12 cellular contexts compared by ENCODE assay signal in genomic region chr15:66291816-66292215, GRCh38. TPM values are rescaled to one million over a fixed set of nuclear protein-coding genes. Genes with fewer than 3 reads are reported as not detected.
DNase-seq lines count a peak whose midpoint lies in the region; TF ChIP-seq lines count a peak whose summit lies in the region.
"Had no signal": no experiment of that assay in that cellular context is flagged by ENCODE, and none has a peak within 500 bp of the region (broad histone marks: within the 10 kb centered on the region; RNA-seq: fewer than 3 reads in every experiment).

No MANE protein-coding gene starts in this region.

- intact Hi-C loops in MCF 10A (cut with micrococcal nuclease): loop anchor here (5.0 kb wide), 1 partner anchor 95 kb away; the partner anchor contains the start of gene MAP2K1
- intact Hi-C loops in breast epithelium (cut with DNase I; ENCODE audit: low total_unique reads): no loop called here

- H4K91ac ChIP-seq in neuronal stem cell (ENCODE audit: low read depth, low read length, poor library complexity): no peak overlapping the region

- DNase-seq in MCF 10A (ENCODE audit: unreplicated experiment): no peak
- no peak for DNase-seq in breast epithelium (ENCODE audit: low spot score in 2 of 2)
- peak; percentile 35 for DNase-seq in kidney tubule cell (ENCODE audit: low spot score)
- DNase-seq in type B pancreatic cell (ENCODE audit: extremely low spot score, unreplicated experiment): no peak
- DNase-seq in NCI-H2081 treated with DMSO at 0.1 percent for 48 hours (lab: John Stamatoyannopoulos, UW): no peak
- DNase-seq in neuronal stem cell (ENCODE audit: low spot score): no peak
- no peak for DNase-seq in GOT3 (lab: John Stamatoyannopoulos, UW)
- DNase-seq: cerebellar nuclear complex, T1000, thyroid gland had no signal

- no peak overlapping the region for H2AK5ac ChIP-seq in neuronal stem cell (ENCODE audit: low read depth, low read length)

- no peak overlapping the region for H3K23ac ChIP-seq in neuronal stem cell (ENCODE audit: low read depth, low read length, poor library complexity)

- peaks cover 28% of the 10 kb centered on the region for H3K79me2 ChIP-seq in OCI-LY1 (ENCODE audit: insufficient read depth, low read length)

- no TSS peak for BruUV-seq in MCF 10A (replicated peaks; lab: Mats Ljungman, UMichigan)

- no peaks in the 10 kb centered on the region for H3K79me1 ChIP-seq in neuronal stem cell (ENCODE audit: low read depth, low read length)

- H3K27ac ChIP-seq in breast epithelium: no peak overlapping the region
- H3K27ac ChIP-seq in OCI-LY1 (ENCODE audit: low read depth, low read length, poor library complexity, severe bottlenecking): peak overlapping the region; percentile 92
- no peak overlapping the region for H3K27ac ChIP-seq in neuronal stem cell (replicated peaks; ENCODE audit: low read length)

- H3K27ac Mint-ChIP-seq in MCF 10A (ENCODE audit: low read depth, unreplicated experiment) (peak overlapping the region; percentile 75), type B pancreatic cell (no peak overlapping the region)

- H3K4me3 ChIP-seq in breast epithelium: no peak overlapping the region
- peak overlapping the region; percentile 76 for H3K4me3 ChIP-seq in OCI-LY1 (ENCODE audit: low read depth, low read length, poor library complexity, severe bottlenecking)
- no peak overlapping the region for H3K4me3 ChIP-seq in neuronal stem cell (ENCODE audit: low read length in 2 of 2)
- H3K4me3 ChIP-seq: thyroid gland had no signal

- H3K9me3 Mint-ChIP-seq in MCF 10A (ENCODE audit: unreplicated experiment) (no peaks in the 10 kb centered on the region), type B pancreatic cell (no peaks in the 10 kb centered on the region)
- H3K9me3 Mint-ChIP-seq: CD14-positive monocyte had no signal

- no peak overlapping the region for H2BK120ac ChIP-seq in neuronal stem cell (ENCODE audit: low read depth, low read length)

- peak overlapping the region; percentile 83 for H3K4me2 ChIP-seq in OCI-LY1 (ENCODE audit: low read length)
- no peak overlapping the region for H3K4me2 ChIP-seq in neuronal stem cell (ENCODE audit: insufficient read depth, low read length, poor library complexity, severe bottlenecking)

- H3K4me1 Mint-ChIP-seq in MCF 10A (ENCODE audit: insufficient read depth, unreplicated experiment): peaks cover 11% of the 10 kb centered on the region
- peaks cover 33% of the 10 kb centered on the region for H3K4me1 Mint-ChIP-seq in type B pancreatic cell (ENCODE audit: unreplicated experiment)

- H2AFZ ChIP-seq in OCI-LY1 (ENCODE audit: low read length) (no peak overlapping the region), neuronal stem cell (ENCODE audit: low read length) (no peak overlapping the region)

- no peak overlapping the region for H2BK12ac ChIP-seq in neuronal stem cell (ENCODE audit: low read length)

- POLR2A ChIA-PET in MCF 10A (lab: Yijun Ruan, JAX): interaction anchor here (0.7 to 3.5 kb wide), 9 partner anchors 10 to 1249 kb away, joined by 3 to 12 read pairs (median 3); partner anchors contain the start of genes DENND4A, INTS14, RAB11A and SNAPC5

- H3K36me3 Mint-ChIP-seq in MCF 10A (ENCODE audit: insufficient read depth, unreplicated experiment): peaks cover 9% of the 10 kb centered on the region
- H3K36me3 Mint-ChIP-seq in type B pancreatic cell: peaks cover 3% of the 10 kb centered on the region

- peaks cover 0 to 7% of the 10 kb centered on the region in 2 donors for H3K4me1 ChIP-seq in breast epithelium
- peaks cover 78% of the 10 kb centered on the region for H3K4me1 ChIP-seq in OCI-LY1 (ENCODE audit: insufficient read depth, low read length, severe bottlenecking)
- peaks cover 4 to 12% of the 10 kb centered on the region in 2 donors for H3K4me1 ChIP-seq in neuronal stem cell (ENCODE audit: control insufficient read depth in 2 of 2, insufficient read depth in 1 of 2, low read depth in 1 of 2, low read length in 2 of 2)

- H3K9me2 ChIP-seq in OCI-LY1 (ENCODE audit: low read depth, low read length): no peaks in the 10 kb centered on the region

- TF ChIP-seq CTCF in MCF 10A (IDR thresholded peaks at IDR 0.05; ENCODE audit: unreplicated experiment): no peak
- no peak for TF ChIP-seq CTCF in breast epithelium (IDR thresholded peaks at IDR 0.05)
- no peak for TF ChIP-seq CTCF in OCI-LY1 (IDR thresholded peaks at IDR 0.05; ENCODE audit: low read length)
- no peak for TF ChIP-seq CTCF in type B pancreatic cell (conservative IDR thresholded peaks at IDR 0.05)

- peak overlapping the region; percentile 83 for H3K4me3 Mint-ChIP-seq in MCF 10A (ENCODE audit: unreplicated experiment)
- H3K4me3 Mint-ChIP-seq in type B pancreatic cell: peak overlapping the region; percentile 87

- whole genome bisulfite sequencing in neuronal stem cell (ENCODE audit: extremely low coverage in 2 of 2, insufficient read length in 2 of 2, insufficient replicate concordance in 1 of 2), 2 donors: no CpG with 5 or more reads among the region's 3 CpGs

- H4K20me1 ChIP-seq in OCI-LY1 (ENCODE audit: insufficient read depth, low read length): no peaks in the 10 kb centered on the region

- no peaks in the 10 kb centered on the region for H3K36me3 ChIP-seq in breast epithelium
- peaks cover 13% of the 10 kb centered on the region; the same call in 1 of the 2 replicates for H3K36me3 ChIP-seq in OCI-LY1 (ENCODE audit: insufficient read depth, low read length)
- peaks cover 0 to 16% of the 10 kb centered on the region in 2 donors for H3K36me3 ChIP-seq in neuronal stem cell (replicated peaks in 1 of 2; ENCODE audit: control insufficient read depth in 2 of 2, insufficient read depth in 2 of 2, low read length in 2 of 2)
- H3K36me3 ChIP-seq: thyroid gland had no signal

- H3K4ac ChIP-seq in neuronal stem cell (ENCODE audit: low read length): no peak overlapping the region

- no peak for TF ChIP-seq POLR2A in breast epithelium (IDR thresholded peaks at IDR 0.05)

- H3K18ac ChIP-seq in neuronal stem cell (ENCODE audit: low read length): no peak overlapping the region

- H3K27me3 Mint-ChIP-seq in MCF 10A (ENCODE audit: insufficient read depth, unreplicated experiment) (no peaks in the 10 kb centered on the region), type B pancreatic cell (no peaks in the 10 kb centered on the region)

- H3K9me3 ChIP-seq in breast epithelium (no peaks in the 10 kb centered on the region), OCI-LY1 (ENCODE audit: low read length) (no peaks in the 10 kb centered on the region), neuronal stem cell (replicated peaks in 1 of 2; ENCODE audit: control insufficient read depth in 2 of 2, insufficient read depth in 1 of 2, low read depth in 1 of 2, low read length in 2 of 2) (no peaks in the 10 kb centered on the region)
- H3K9me3 ChIP-seq: thyroid gland had no signal

- no peak overlapping the region for H4K8ac ChIP-seq in neuronal stem cell (ENCODE audit: low read depth, low read length)

- H2BK5ac ChIP-seq in neuronal stem cell (ENCODE audit: low read length): no peak overlapping the region

- H3K27me3 ChIP-seq in breast epithelium (no peaks in the 10 kb centered on the region), OCI-LY1 (ENCODE audit: insufficient read depth, low read length) (no peaks in the 10 kb centered on the region), neuronal stem cell (ENCODE audit: control insufficient read depth in 3 of 3, insufficient read depth in 3 of 3, low read depth in 1 of 3, low read length in 3 of 3) (peaks cover 0 to 2% (median 0%) of the 10 kb centered on the region in 3 experiments)
- H3K27me3 ChIP-seq: thyroid gland had no signal

- CTCF ChIA-PET in MCF 10A (lab: Yijun Ruan, JAX): interaction anchor here (2.3 kb wide), 1 partner anchor 207 kb away, joined by 5 read pairs; no protein-coding TSS in a partner anchor

- H3K9ac ChIP-seq in OCI-LY1 (ENCODE audit: low read length) (peak overlapping the region; percentile 88), neuronal stem cell (ENCODE audit: low read depth, low read length, poor library complexity) (no peak overlapping the region)

- H2BK15ac ChIP-seq in neuronal stem cell (ENCODE audit: low read length): no peak overlapping the region

- H3K14ac ChIP-seq in neuronal stem cell (ENCODE audit: low read length): no peak overlapping the region

- H3F3A ChIP-seq in OCI-LY1 (ENCODE audit: insufficient read depth, low read length): peaks cover 7% of the 10 kb centered on the region; the same call in 1 of the 2 replicates

RNA-seq across cellular contexts. Expression of gene DIS3L, which starts 1.6 kb away (rescaled TPM):
- total RNA-seq in MCF 10A (2022) (35.6 and 42.8 TPM in 2 replicates), breast epithelium (10 to 100 TPM; 37.0 to 46.4 (median 43.2) TPM), type B pancreatic cell (ENCODE audit: low replicate concordance) (21.6 and 37.7 TPM in 2 replicates)
- polyA plus RNA-seq in neuronal stem cell (2013, experiment 1 of 2): 7.7 TPM
- polyA plus RNA-seq in neuronal stem cell (2013, experiment 2 of 2): 7.9 TPM

RNA-seq across cellular contexts. Expression of gene MEGF11, which starts 38.3 kb away (rescaled TPM):
- 0.09 and 0.39 TPM in 2 replicates for total RNA-seq in MCF 10A (2022)
- total RNA-seq in breast epithelium: not detected
- total RNA-seq in type B pancreatic cell (ENCODE audit: low replicate concordance): 2.6 and 3.3 TPM in 2 replicates
- 0.32 TPM for polyA plus RNA-seq in neuronal stem cell (2013, experiment 1 of 2)
- 0.51 TPM for polyA plus RNA-seq in neuronal stem cell (2013, experiment 2 of 2)
- polyA plus RNA-seq: CD14-positive monocyte had no signal
